Comparison of ENCODE assay signal across 8 cellular contexts in genomic region chr6:142802124-142802523, GRCh38.
DNase-seq lines count a peak whose midpoint lies in the region; ATAC-seq and TF ChIP-seq lines count a peak whose summit lies in the region.

No MANE protein-coding gene starts in this region.

- H3K27me3 Mint-ChIP-seq in activated CD4-positive, alpha-beta T cell treated with anti-CD3 and anti-CD28 coated beads, Interleukin-2, amount 10 ng/mL, durations not matched to agents 24 days and 14 days: no peaks in the 10 kb centered on the region

- POLR2A ChIA-PET in AG04449 (lab: Yijun Ruan, JAX): interaction anchor here (0.7 kb wide), 2 partner anchors 18 to 1909 kb away, joined by 3 read pairs; no protein-coding TSS in a partner anchor

- H3K27ac Mint-ChIP-seq in activated CD4-positive, alpha-beta T cell treated with anti-CD3 and anti-CD28 coated beads, Interleukin-2, amount 10 ng/mL, durations not matched to agents 24 days and 14 days: peak overlapping the region; percentile 82

- H3K36me3 Mint-ChIP-seq in activated CD4-positive, alpha-beta T cell treated with anti-CD3 and anti-CD28 coated beads, Interleukin-2, amount 10 ng/mL, durations not matched to agents 24 days and 14 days (ENCODE audit: low read depth): peaks cover 40% of the 10 kb centered on the region

- no peaks in the 10 kb centered on the region for H3K9me3 ChIP-seq in heart right ventricle

- peaks cover 54% of the 10 kb centered on the region for H3K4me1 Mint-ChIP-seq in activated CD4-positive, alpha-beta T cell treated with anti-CD3 and anti-CD28 coated beads, Interleukin-2, amount 10 ng/mL, durations not matched to agents 24 days and 14 days

- H3K4me3 Mint-ChIP-seq in activated CD4-positive, alpha-beta T cell treated with anti-CD3 and anti-CD28 coated beads, Interleukin-2, amount 10 ng/mL, durations not matched to agents 24 days and 14 days: peak overlapping the region; percentile 52

- H3K4me3 ChIP-seq in AG04449 (ENCODE audit: low read depth, low read length) (no peak overlapping the region), heart right ventricle (no peak overlapping the region)

- ATAC-seq in heart right ventricle: peak; percentile 33 to 94 (median 69)
- ATAC-seq in stimulated activated naive CD8-positive, alpha-beta T cell treated with anti-CD3 and anti-CD28 coated beads, Interleukin-15, Interleukin-2, amounts not matched to agents 100 U/mL and 50 U/mL, for 24 hours: peak; percentile 93
- ATAC-seq in GM19395 (IDR thresholded peaks at IDR 0.05; ENCODE audit: unreplicated experiment): no peak

- CTCF ChIA-PET in AG04449 (lab: Yijun Ruan, JAX): interaction anchor here (0.9 to 1.4 kb wide), 2 partner anchors 34 to 253 kb away, joined by 3 read pairs; no protein-coding TSS in a partner anchor

- WGBS in heart right ventricle, 2 donors: 22 to 33% methylated on average over 1 of the region's 1 CpG

- intact Hi-C loops in activated CD4-positive, alpha-beta T cell treated with anti-CD3 and anti-CD28 coated beads, Interleukin-2, amount 10 ng/mL, durations not matched to agents 24 days and 14 days (cut with micrococcal nuclease): loop anchor here (1.0 to 5.0 kb wide), 6 partner anchors 17 to 145 kb away; no protein-coding TSS in a partner anchor
- intact Hi-C loops in heart right ventricle (cut with DNase I): no loop called here

- no peaks in the 10 kb centered on the region for H3K36me3 ChIP-seq in heart right ventricle

- H3K9me3 Mint-ChIP-seq in activated CD4-positive, alpha-beta T cell treated with anti-CD3 and anti-CD28 coated beads, Interleukin-2, amount 10 ng/mL, durations not matched to agents 24 days and 14 days: peaks cover 15% of the 10 kb centered on the region

- no peaks in the 10 kb centered on the region for H3K27me3 ChIP-seq in heart right ventricle

- DNase-seq in AG04449 (ENCODE audit: low read depth, low spot score): peak; percentile 99
- DNase-seq in H4 (ENCODE audit: low spot score): peak; percentile 60
- DNase-seq in activated CD4-positive, alpha-beta T cell treated with anti-CD3 and anti-CD28 coated beads, Interleukin-2, amount 10 ng/mL, durations not matched to agents 24 days and 14 days: no peak
- DNase-seq in heart right ventricle: no peak
- DNase-seq in stimulated activated naive CD8-positive, alpha-beta T cell treated with anti-CD3 and anti-CD28 coated beads, Interleukin-15, Interleukin-2, amounts not matched to agents 100 U/mL and 50 U/mL, for 24 hours: peak; percentile 43
- DNase-seq in DMS114 treated with DMSO at 0.1 percent for 48 hours (lab: John Stamatoyannopoulos, UW; ENCODE audit: unreplicated experiment): no peak
- DNase-seq in NCI-H82 treated with DMSO at 0.1 percent for 48 hours (lab: John Stamatoyannopoulos, UW; ENCODE audit: unreplicated experiment): no peak

- TF ChIP-seq CTCF in AG04449 (IDR thresholded peaks at IDR 0.05; ENCODE audit: insufficient read depth, low read length, missing control alignments): no peak
- TF ChIP-seq CTCF in heart right ventricle (IDR thresholded peaks at IDR 0.05): no peak

- peaks cover 0 to 29% (median 8%) of the 10 kb centered on the region in 9 donors for H3K4me1 ChIP-seq in heart right ventricle

- H3K27ac ChIP-seq in heart right ventricle: no peak overlapping the region

Comparison
In these comparisons a context has a peak if more than half of its experiments do, and no peak if none do; other contexts are left out.
1. DNase-seq: peak in AG04449 (single experiment), H4 (single experiment) and stimulated activated naive CD8-positive, alpha-beta T cell treated with anti-CD3 and anti-CD28 coated beads, Interleukin-15, Interleukin-2, amounts not matched to agents 100 U/mL and 50 U/mL, for 24 hours (single experiment); none in activated CD4-positive, alpha-beta T cell treated with anti-CD3 and anti-CD28 coated beads, Interleukin-2, amount 10 ng/mL, durations not matched to agents 24 days and 14 days (single experiment), heart right ventricle (0 of 2), DMS114 treated with DMSO at 0.1 percent for 48 hours (single experiment) and NCI-H82 treated with DMSO at 0.1 percent for 48 hours (single experiment).